In genomic region chr9:68963416-68963815, GRCh38 we compare ENCODE assay signal across 18 cellular contexts. TPM values are rescaled to one million over a fixed set of nuclear protein-coding genes. Genes with fewer than 3 reads are reported as not detected.
DNase-seq lines count a peak whose midpoint lies in the region; ATAC-seq and TF ChIP-seq lines count a peak whose summit lies in the region.
"Had no signal": no experiment of that assay in that cellular context is flagged by ENCODE, and none has a peak within 500 bp of the region (broad histone marks: within the 10 kb centered on the region; RNA-seq: fewer than 3 reads in every experiment).

No MANE protein-coding gene starts in this region.

- H3K27ac ChIP-seq in Peyer's patch (peak overlapping the region in 3 of 4 donors; percentile 41 to 84 (median 78)), body of pancreas (peak overlapping the region in 3 of 4 donors; percentile 6 to 56 (median 13)), transverse colon (peak overlapping the region; percentile 73 to 83 (median 78))
- H3K27ac ChIP-seq: A549, HL-60 had no signal

- 64 to 66% methylated on average over 3 of the region's 3 CpGs for WGBS in body of pancreas, 2 donors
- WGBS in transverse colon (ENCODE audit: low coverage in 1 of 2), 2 donors, result 42 to 56% methylated on average over 2 to 3 of the region's 3 CpGs

- no peak overlapping the region for H3K4me3 ChIP-seq in Peyer's patch
- H3K4me3 ChIP-seq in body of pancreas, result no peak overlapping the region
- H3K4me3 ChIP-seq in mucosa of descending colon, result no peak overlapping the region
- H3K4me3 ChIP-seq in transverse colon, result no peak overlapping the region
- H3K4me3 ChIP-seq: A549, GM12878, HAP-1 had no signal

- TF ChIP-seq CTCF in Peyer's patch (IDR thresholded peaks at IDR 0.05) (no peak), body of pancreas (IDR thresholded peaks at IDR 0.05) (no peak), mucosa of descending colon (IDR thresholded peaks at IDR 0.05) (no peak), transverse colon (IDR thresholded peaks at IDR 0.05) (no peak)

- H3K9me3 ChIP-seq in Peyer's patch (no peaks in the 10 kb centered on the region), body of pancreas (no peaks in the 10 kb centered on the region), mucosa of descending colon (no peaks in the 10 kb centered on the region), transverse colon (no peaks in the 10 kb centered on the region)
- H3K9me3 ChIP-seq: A549, BE2C, HAP-1 had no signal

- H3K27me3 ChIP-seq in Peyer's patch (no peaks in the 10 kb centered on the region), body of pancreas (no peaks in the 10 kb centered on the region), transverse colon (no peaks in the 10 kb centered on the region)

- TF ChIP-seq POLR2A in Peyer's patch (IDR thresholded peaks at IDR 0.05) (no peak), body of pancreas (IDR thresholded peaks at IDR 0.05) (no peak), transverse colon (IDR thresholded peaks at IDR 0.05) (no peak)

- in situ Hi-C loops in transverse colon (cut with MboI; ENCODE audit: low pct_ligation_motif_present in 1 of 4, low pct_unique_long_range_greater_than_20kb in 1 of 4, low sequenced_read_pairs in 3 of 4), result no loop called here

- no peak for ATAC-seq in body of pancreas
- peak; percentile 57 for ATAC-seq in mucosa of descending colon
- no peak for ATAC-seq in GM21423 (IDR thresholded peaks at IDR 0.05; ENCODE audit: unreplicated experiment)
- no peak for ATAC-seq in GM21367 (IDR thresholded peaks at IDR 0.05; ENCODE audit: unreplicated experiment)
- ATAC-seq: A549; CD8-positive, alpha-beta T cell; GM12878 had no signal

- DNase-seq in Peyer's patch (no peak), body of pancreas (no peak), mucosa of descending colon (no peak), transverse colon (no peak), NCI-H1930 (lab: John Stamatoyannopoulos, UW) (no peak), NCI-H526 (lab: John Stamatoyannopoulos, UW) (no peak)
- DNase-seq: BE2C; CD8-positive, alpha-beta T cell; DMS 273 treated with DMSO at 0.1 percent for 48 hours; KBM-7 had no signal

- H3K36me3 ChIP-seq in Peyer's patch, result no peaks in the 10 kb centered on the region
- H3K36me3 ChIP-seq in body of pancreas (replicated peaks in 1 of 2; ENCODE audit: insufficient read depth in 1 of 2, low read depth in 2 of 2), result no peaks in the 10 kb centered on the region
- H3K36me3 ChIP-seq in mucosa of descending colon (ENCODE audit: low read depth), result no peaks in the 10 kb centered on the region
- H3K36me3 ChIP-seq in transverse colon, result no peaks in the 10 kb centered on the region
- H3K36me3 ChIP-seq: BE2C, HAP-1 had no signal

- intact Hi-C loops in body of pancreas (cut with DNase I) (no loop called here), mucosa of descending colon (cut with DNase I, micrococcal nuclease) (no loop called here), transverse colon (cut with DNase I; ENCODE audit: low total_unique reads) (no loop called here)

- H3K4me1 ChIP-seq in Peyer's patch (peaks cover 0 to 26% (median 5%) of the 10 kb centered on the region in 4 donors), body of pancreas (peaks cover 29% of the 10 kb centered on the region), mucosa of descending colon (ENCODE audit: low read depth) (peaks cover 32% of the 10 kb centered on the region), transverse colon (peaks cover 11 to 37% (median 18%) of the 10 kb centered on the region in 4 donors)
- H3K4me1 ChIP-seq: A549, BE2C, HAP-1 had no signal

- TF ChIP-seq EP300 in transverse colon (IDR thresholded peaks at IDR 0.05; ENCODE audit: low read depth), result no peak

RNA-seq across cellular contexts. Expression of gene PRKACG, which starts 50.5 kb away (rescaled TPM):
- not detected for total RNA-seq in Peyer's patch
- not detected for total RNA-seq in body of pancreas
- not detected for total RNA-seq in mucosa of descending colon
- not detected for total RNA-seq in transverse colon
- total RNA-seq: CD8-positive, alpha-beta T cell; Daoy; GM12878; H1 had no signal

Comparison
In these comparisons a context has a peak if more than half of its experiments do, and no peak if none do; other contexts are left out.
1. H3K27ac ChIP-seq: peak in every context shown above with its lines; median percentile 78 in Peyer's patch; 78 in transverse colon; 13 in body of pancreas.